19 cellular contexts compared by ENCODE assay signal in genomic region chr19:22527554-22527953, GRCh38.
DNase-seq lines count a peak whose midpoint lies in the region; ATAC-seq, FAIRE-seq and TF ChIP-seq lines count a peak whose summit lies in the region.
"Had no signal": no experiment of that assay in that cellular context is flagged by ENCODE, and none has a peak within 500 bp of the region (broad histone marks: within the 10 kb centered on the region; RNA-seq: fewer than 3 reads in every experiment).

No MANE protein-coding gene starts in this region.

- FAIRE-seq in pancreas (lab: Jason Lieb, UNC) = no peak
- FAIRE-seq: D721Med, G401.6, GM12891 had no signal

- CTCF ChIA-PET in mammary epithelial cell (lab: Charles Lee; ENCODE audit: low non-redundant PET) = no interaction called here

- no peaks in the 10 kb centered on the region for H3K27me3 ChIP-seq in breast epithelium
- H3K27me3 ChIP-seq in mammary epithelial cell (ENCODE audit: insufficient read depth, low read length) = no peaks in the 10 kb centered on the region
- no peaks in the 10 kb centered on the region for H3K27me3 ChIP-seq in body of pancreas
- H3K27me3 ChIP-seq in pancreas = no peaks in the 10 kb centered on the region
- H3K27me3 ChIP-seq in upper lobe of right lung = no peaks in the 10 kb centered on the region
- peaks cover 0 to 25% (median 4%) of the 10 kb centered on the region in 45 donors for H3K27me3 ChIP-seq in dorsolateral prefrontal cortex

- DNase-seq in breast epithelium (ENCODE audit: low spot score in 2 of 2) = no peak
- no peak for DNase-seq in mammary epithelial cell
- DNase-seq in body of pancreas = peak in 1 of 4 donors; percentile 21
- no peak for DNase-seq in pancreas
- peak; percentile 8 for DNase-seq in upper lobe of right lung
- no peak for DNase-seq in T-helper 9 cell
- DNase-seq in dorsolateral prefrontal cortex = no peak
- DNase-seq: CD8-positive, alpha-beta T cell; COR-L47; DMS153; DMS79 treated with DMSO at 0.1 percent for 48 hours; EL; GOT3; H9 had no signal

- no peak for ATAC-seq in body of pancreas
- ATAC-seq in pancreas = no peak
- no peak for ATAC-seq in upper lobe of right lung
- no peak for ATAC-seq in HG02885 (IDR thresholded peaks at IDR 0.05; ENCODE audit: poor library complexity, unreplicated experiment)
- ATAC-seq: CD8-positive, alpha-beta T cell had no signal

- in situ Hi-C loops in mammary epithelial cell (cut with MboI; ENCODE audit: low sequenced_read_pairs in 2 of 2) = no loop called here

- H3K9me3 ChIP-seq in breast epithelium (no peaks in the 10 kb centered on the region), mammary epithelial cell (replicated peaks; ENCODE audit: insufficient read depth, low read length) (peaks cover 32% of the 10 kb centered on the region), body of pancreas (no peaks in the 10 kb centered on the region), pancreas (no peaks in the 10 kb centered on the region), upper lobe of right lung (no peaks in the 10 kb centered on the region)

- WGBS in mammary epithelial cell (ENCODE audit: low coverage, missing lambda C conversion rate) = 3% methylated on average over 12 of the region's 12 CpGs
- WGBS in body of pancreas, 2 donors = 12 to 15% methylated on average over 12 of the region's 12 CpGs
- WGBS in pancreas, 2 donors = 13 to 41% methylated on average over 12 of the region's 12 CpGs

- H3K9ac ChIP-seq in mammary epithelial cell (ENCODE audit: insufficient read depth, low read length) = no peak overlapping the region

- H3K79me2 ChIP-seq in mammary epithelial cell (ENCODE audit: insufficient read depth, low read length) = no peaks in the 10 kb centered on the region

- TF ChIP-seq POLR2A in breast epithelium (IDR thresholded peaks at IDR 0.05) = no peak
- no peak for TF ChIP-seq POLR2A in body of pancreas (IDR thresholded peaks at IDR 0.05)

- H3K36me3 ChIP-seq in breast epithelium (no peaks in the 10 kb centered on the region), mammary epithelial cell (ENCODE audit: insufficient read depth, low read length) (no peaks in the 10 kb centered on the region), body of pancreas (replicated peaks in 1 of 2; ENCODE audit: insufficient read depth in 1 of 2, low read depth in 2 of 2) (no peaks in the 10 kb centered on the region), pancreas (no peaks in the 10 kb centered on the region), upper lobe of right lung (no peaks in the 10 kb centered on the region)

- BruUV-seq in mammary epithelial cell (replicated peaks; lab: Mats Ljungman, UMichigan) = no TSS peak

- peak overlapping the region in 2 of 3 donors; percentile 34 to 37 for H3K4me3 ChIP-seq in breast epithelium
- H3K4me3 ChIP-seq in mammary epithelial cell (replicated peaks in 1 of 3; ENCODE audit: insufficient read depth in 1 of 3, low read depth in 2 of 3, low read length in 3 of 3) = no peak overlapping the region
- H3K4me3 ChIP-seq in body of pancreas = no peak overlapping the region
- H3K4me3 ChIP-seq in pancreas = peak overlapping the region in 2 of 4 donors; percentile 23 to 62
- no peak overlapping the region for H3K4me3 ChIP-seq in upper lobe of right lung
- peak overlapping the region in 17 of 59 donors; percentile 1 to 33 (median 17) for H3K4me3 ChIP-seq in dorsolateral prefrontal cortex

- TF ChIP-seq CTCF in breast epithelium (IDR thresholded peaks at IDR 0.05) (no peak), mammary epithelial cell (conservative IDR thresholded peaks at IDR 0.05 in 1 of 2, IDR thresholded peaks at IDR 0.05 in 1 of 2; ENCODE audit: extremely low read depth in 1 of 2, insufficient read depth in 1 of 2, low read depth in 1 of 2, low read length in 2 of 2) (no peak), body of pancreas (IDR thresholded peaks at IDR 0.05) (no peak), pancreas (IDR thresholded peaks at IDR 0.05) (no peak), upper lobe of right lung (IDR thresholded peaks at IDR 0.05) (no peak), dorsolateral prefrontal cortex (IDR thresholded peaks at IDR 0.05 in 54 of 56, conservative IDR thresholded peaks at IDR 0.05 in 2 of 56; ENCODE audit: low read depth in 1 of 56, partially characterized antibody in 56 of 56) (no peak)

- H3K27ac ChIP-seq in breast epithelium = peak overlapping the region in 1 of 2 donors; percentile 34
- no peak overlapping the region for H3K27ac ChIP-seq in mammary epithelial cell (ENCODE audit: insufficient read depth, low read depth, low read length)
- peak overlapping the region in 3 of 4 donors; percentile 95 to 97 (median 97) for H3K27ac ChIP-seq in body of pancreas
- peak overlapping the region in 3 of 4 donors; percentile 82 to 90 (median 88) for H3K27ac ChIP-seq in pancreas
- no peak overlapping the region for H3K27ac ChIP-seq in upper lobe of right lung
- peak overlapping the region in 6 of 59 donors; percentile 13 to 55 (median 20) for H3K27ac ChIP-seq in dorsolateral prefrontal cortex
- H3K27ac ChIP-seq: 22Rv1 had no signal

- dilution Hi-C loops in mammary epithelial cell (cut with HindIII; ENCODE audit: low sequenced_read_pairs) = no loop called here

- no peaks in the 10 kb centered on the region for H4K20me1 ChIP-seq in mammary epithelial cell (ENCODE audit: insufficient read depth, low read length)

- H3K4me2 ChIP-seq in mammary epithelial cell (ENCODE audit: insufficient read depth, low read depth, low read length) = no peak overlapping the region

- H2AFZ ChIP-seq in mammary epithelial cell (ENCODE audit: low read depth, low read length) = no peak overlapping the region

- H3K4me1 ChIP-seq in breast epithelium (no peaks in the 10 kb centered on the region), mammary epithelial cell (ENCODE audit: insufficient read depth, low read length) (no peaks in the 10 kb centered on the region), body of pancreas (peaks cover 26% of the 10 kb centered on the region), pancreas (peaks cover 0 to 6% (median 0%) of the 10 kb centered on the region in 3 donors), upper lobe of right lung (no peaks in the 10 kb centered on the region)

- intact Hi-C loops in breast epithelium (cut with DNase I; ENCODE audit: low total_unique reads) (no loop called here), mammary epithelial cell (cut with micrococcal nuclease) (no loop called here), body of pancreas (cut with DNase I) (no loop called here), pancreas (cut with DNase I) (no loop called here), upper lobe of right lung (cut with DNase I) (no loop called here), dorsolateral prefrontal cortex (cut with DNase I) (no loop called here)

Comparison
In these comparisons a context has a peak if more than half of its experiments do, and no peak if none do; other contexts are left out.
1. H3K4me3 ChIP-seq: peak in breast epithelium (2 of 3); none in mammary epithelial cell (0 of 3), body of pancreas (0 of 2) and upper lobe of right lung (single experiment).
2. H3K27ac ChIP-seq: peak in body of pancreas (3 of 4) and pancreas (3 of 4); none in mammary epithelial cell (single experiment) and upper lobe of right lung (single experiment).